In genomic region chr4:92066485-92066884, GRCh38 we compare ENCODE assay signal across 28 cellular contexts.
"Had no signal": no experiment of that assay in that cellular context is flagged by ENCODE, and none has a peak within 500 bp of the region (broad histone marks: within the 10 kb centered on the region; RNA-seq: fewer than 3 reads in every experiment).

No MANE protein-coding gene starts in this region.

- DNase-seq: activated B cell treated with CpG ODN at 0.5 μM for 24 hours; activated CD4-positive, alpha-beta memory T cell treated with anti-CD3 and anti-CD28 coated beads, Interleukin-2, amount 10 ng/mL, durations not matched to agents 7 days and 5 days; activated CD4-positive, alpha-beta T cell treated with anti-CD3 and anti-CD28 coated beads for 4 hours; activated CD4-positive, alpha-beta T cell treated with anti-CD3 and anti-CD28 coated beads, Interleukin-2, amount 10 ng/mL, durations not matched to agents 7 days and 5 days; activated CD4-positive, alpha-beta T cell treated with anti-CD3 and anti-CD28 coated beads, Interleukin-2, amount 50 U/mL, for 48 hours; activated CD4-positive, CD25-positive, alpha-beta regulatory T cell treated with anti-CD3 and anti-CD28 coated beads, Interleukin-2, amount 50 U/mL, for 72 hours; activated CD8-positive, alpha-beta memory T cell treated with anti-CD3 and anti-CD28 coated beads for 24 hours; activated CD8-positive, alpha-beta memory T cell treated with anti-CD3 and anti-CD28 coated beads, Interleukin-2, amount 10 ng/mL, durations not matched to agents 7 days and 5 days; activated CD8-positive, alpha-beta memory T cell treated with anti-CD3 and anti-CD28 coated beads, Interleukin-2, amount 50 U/mL, for 48 hours; activated CD8-positive, alpha-beta T cell treated with anti-CD3 and anti-CD28 coated beads, Interleukin-2, amount 10 ng/mL, durations not matched to agents 7 days and 5 days; activated effector memory CD4-positive, alpha-beta T cell treated with Interleukin-2 at 50 U/mL for 16 hours; activated gamma-delta T cell; activated naive CD4-positive, alpha-beta T cell treated with anti-CD3 and anti-CD28 coated beads, Interleukin-2, amount 10 ng/mL, durations not matched to agents 7 days and 5 days; activated naive CD4-positive, alpha-beta T cell treated with Interleukin-2 at 50 U/mL for 16 hours; activated naive CD8-positive, alpha-beta T cell treated with anti-CD3 and anti-CD28 coated beads, Interleukin-2, amount 10 ng/mL, durations not matched to agents 7 days and 5 days; activated naive CD8-positive, alpha-beta T cell treated with anti-CD3 and anti-CD28 coated beads, Interleukin-2, amount 50 U/mL, for 24 hours; activated T-cell treated with anti-CD3 and anti-CD28 coated beads, Interleukin-2, amount 50 U/mL, for 24 hours; activated T-cell treated with anti-CD3 and anti-CD28 coated beads, Interleukin-2, amount 50 U/mL, for 48 hours; amygdala; anterior cingulate cortex; brain microvascular endothelial cell; central memory CD4-positive, alpha-beta T cell; T-helper 1 cell; T-helper 2 cell; T-helper 9 cell had no signal

- H3K4me1 ChIP-seq: ascending aorta, breast epithelium had no signal

- H3K9me3 ChIP-seq: ascending aorta had no signal

- ATAC-seq: activated CD8-positive, alpha-beta memory T cell treated with anti-CD3 and anti-CD28 coated beads, Interleukin-2, amount 10 ng/mL, durations not matched to agents 7 days and 5 days; activated CD8-positive, alpha-beta T cell treated with anti-CD3 and anti-CD28 coated beads, Interleukin-2, amount 10 ng/mL, durations not matched to agents 7 days and 5 days; activated naive CD8-positive, alpha-beta T cell treated with anti-CD3 and anti-CD28 coated beads, Interleukin-2, amount 50 U/mL, for 24 hours had no signal

- H3K27ac ChIP-seq: ascending aorta, brain microvascular endothelial cell, breast epithelium, VCaP had no signal

- H3K27me3 ChIP-seq: ascending aorta, brain microvascular endothelial cell, breast epithelium had no signal

- H3K4me3 ChIP-seq: ascending aorta, breast epithelium had no signal

- H3K36me3 ChIP-seq: ascending aorta, brain microvascular endothelial cell, breast epithelium had no signal
